ENCODE assay signal across 1 cellular context in the genomic region with DNA sequence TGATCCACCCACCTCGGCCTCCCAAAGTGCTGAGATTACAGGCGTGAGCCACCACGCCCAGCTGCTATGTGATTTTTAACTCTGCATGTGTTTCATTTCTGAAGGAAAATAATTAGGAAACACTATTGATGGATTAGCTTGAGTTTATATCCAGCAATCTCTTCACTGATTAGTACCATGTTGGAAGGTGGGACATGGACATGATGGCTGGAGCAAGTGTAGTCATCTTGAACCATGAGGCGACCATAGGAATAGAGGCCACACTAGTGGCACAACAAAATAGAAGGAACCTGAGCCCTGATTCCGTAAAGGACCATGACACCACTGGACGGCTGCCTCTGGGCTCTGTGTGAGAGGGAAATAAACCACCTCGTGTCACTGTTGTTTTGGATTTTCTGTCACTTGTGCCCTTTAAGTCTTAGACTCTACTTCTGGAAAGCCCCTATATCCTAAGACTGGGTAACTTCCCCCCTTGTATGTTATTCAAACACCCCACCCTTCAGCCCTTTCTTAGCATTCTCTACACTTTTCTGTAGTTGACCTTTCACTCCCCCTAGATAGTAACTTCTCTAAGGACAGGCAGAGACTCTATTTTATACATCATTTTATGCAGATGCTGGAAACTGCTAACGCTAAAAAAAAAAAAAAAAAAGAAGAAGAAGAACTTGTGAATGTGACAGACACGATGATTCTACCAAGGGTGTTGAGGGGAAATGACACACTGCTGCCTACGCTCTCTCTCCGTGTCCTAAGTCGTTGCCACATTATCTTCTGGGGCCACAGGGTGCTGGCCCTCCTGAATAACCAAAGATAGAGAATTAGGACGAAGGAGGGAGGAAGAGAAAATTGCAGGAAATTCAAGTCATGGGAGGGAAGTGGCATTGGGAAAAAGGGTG.
TF ChIP-seq lines count a peak whose summit lies in the region.

No MANE protein-coding gene starts in this region.

TF ChIP-seq in SK-N-SH treated with all-trans-retinoic acid at 6 μM for 48 hours, 23 proteins besides CTCF, POLR2A, EP300 and RAD21 (continued from another document):
- TF ChIP-seq, protein P1, sequence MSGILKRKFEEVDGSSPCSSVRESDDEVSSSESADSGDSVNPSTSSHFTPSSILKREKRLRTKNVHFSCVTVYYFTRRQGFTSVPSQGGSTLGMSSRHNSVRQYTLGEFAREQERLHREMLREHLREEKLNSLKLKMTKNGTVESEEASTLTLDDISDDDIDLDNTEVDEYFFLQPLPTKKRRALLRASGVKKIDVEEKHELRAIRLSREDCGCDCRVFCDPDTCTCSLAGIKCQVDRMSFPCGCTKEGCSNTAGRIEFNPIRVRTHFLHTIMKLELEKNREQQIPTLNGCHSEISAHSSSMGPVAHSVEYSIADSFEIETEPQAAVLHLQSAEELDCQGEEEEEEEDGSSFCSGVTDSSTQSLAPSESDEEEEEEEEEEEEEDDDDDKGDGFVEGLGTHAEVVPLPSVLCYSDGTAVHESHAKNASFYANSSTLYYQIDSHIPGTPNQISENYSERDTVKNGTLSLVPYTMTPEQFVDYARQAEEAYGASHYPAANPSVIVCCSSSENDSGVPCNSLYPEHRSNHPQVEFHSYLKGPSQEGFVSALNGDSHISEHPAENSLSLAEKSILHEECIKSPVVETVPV (CRISPR knock-in tag; IDR thresholded peaks at IDR 0.05): no peak
- TF ChIP-seq PPARA (CRISPR knock-in tag; IDR thresholded peaks at IDR 0.05; ENCODE audit: borderline replicate concordance) (no peak), ZNF565 (CRISPR knock-in tag; conservative IDR thresholded peaks at IDR 0.05; ENCODE audit: low read depth) (no peak), BACH2 (CRISPR knock-in tag; IDR thresholded peaks at IDR 0.05; ENCODE audit: borderline replicate concordance) (no peak), ZFP3 (CRISPR knock-in tag; IDR thresholded peaks at IDR 0.05) (no peak), OSR1 (CRISPR knock-in tag; IDR thresholded peaks at IDR 0.05) (no peak)
- TF ChIP-seq, protein P2, sequence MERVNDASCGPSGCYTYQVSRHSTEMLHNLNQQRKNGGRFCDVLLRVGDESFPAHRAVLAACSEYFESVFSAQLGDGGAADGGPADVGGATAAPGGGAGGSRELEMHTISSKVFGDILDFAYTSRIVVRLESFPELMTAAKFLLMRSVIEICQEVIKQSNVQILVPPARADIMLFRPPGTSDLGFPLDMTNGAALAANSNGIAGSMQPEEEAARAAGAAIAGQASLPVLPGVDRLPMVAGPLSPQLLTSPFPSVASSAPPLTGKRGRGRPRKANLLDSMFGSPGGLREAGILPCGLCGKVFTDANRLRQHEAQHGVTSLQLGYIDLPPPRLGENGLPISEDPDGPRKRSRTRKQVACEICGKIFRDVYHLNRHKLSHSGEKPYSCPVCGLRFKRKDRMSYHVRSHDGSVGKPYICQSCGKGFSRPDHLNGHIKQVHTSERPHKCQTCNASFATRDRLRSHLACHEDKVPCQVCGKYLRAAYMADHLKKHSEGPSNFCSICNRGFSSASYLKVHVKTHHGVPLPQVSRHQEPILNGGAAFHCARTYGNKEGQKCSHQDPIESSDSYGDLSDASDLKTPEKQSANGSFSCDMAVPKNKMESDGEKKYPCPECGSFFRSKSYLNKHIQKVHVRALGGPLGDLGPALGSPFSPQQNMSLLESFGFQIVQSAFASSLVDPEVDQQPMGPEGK (CRISPR knock-in tag; IDR thresholded peaks at IDR 0.05; ENCODE audit: borderline replicate concordance): no peak
